ENCODE assay signal across 1 cellular context in the genomic region with DNA sequence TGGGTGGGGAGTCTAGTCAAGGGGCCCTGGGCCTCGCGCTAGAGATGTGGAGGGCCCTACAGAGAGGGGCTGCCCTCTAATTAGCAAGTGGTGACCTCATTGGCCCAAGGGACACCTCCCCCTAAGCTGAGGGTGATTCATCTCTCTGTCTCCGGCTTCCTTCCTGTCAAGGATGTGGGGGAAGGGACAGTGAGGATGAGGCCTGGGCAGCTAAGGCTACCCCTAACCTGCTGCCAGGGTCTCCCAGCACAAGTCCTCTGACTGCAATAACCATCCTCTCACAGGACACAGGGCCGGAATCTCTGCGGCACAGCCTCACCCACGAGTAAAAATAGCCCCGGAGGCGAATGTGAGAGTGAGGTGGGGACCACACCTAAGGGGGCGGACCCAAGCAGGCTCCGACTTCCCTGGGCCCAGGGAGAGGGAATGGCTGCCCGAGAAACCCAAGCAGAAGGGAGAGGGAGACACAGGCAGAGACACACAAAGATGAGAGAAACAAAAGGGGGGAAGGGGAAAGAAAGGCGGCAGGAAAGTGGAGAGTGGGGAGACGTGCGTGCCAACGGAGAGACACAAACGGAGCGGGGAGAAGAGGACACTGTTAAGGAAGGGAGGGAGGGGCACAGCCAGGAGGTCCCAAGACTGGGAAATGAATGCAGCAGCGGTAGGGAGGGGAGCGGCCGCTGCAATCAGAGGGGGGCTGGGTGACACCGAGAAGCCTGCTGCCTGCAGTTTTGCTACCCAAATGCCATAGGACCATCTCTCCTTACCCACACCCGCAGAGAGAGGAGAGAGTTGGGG.
TF ChIP-seq lines count a peak whose summit lies in the region.

No MANE protein-coding gene starts in this region.

TF ChIP-seq in K562, 482 proteins besides CTCF, POLR2A, EP300 and RAD21 (continued from another document and continues in another):
- TF ChIP-seq, protein P1, sequence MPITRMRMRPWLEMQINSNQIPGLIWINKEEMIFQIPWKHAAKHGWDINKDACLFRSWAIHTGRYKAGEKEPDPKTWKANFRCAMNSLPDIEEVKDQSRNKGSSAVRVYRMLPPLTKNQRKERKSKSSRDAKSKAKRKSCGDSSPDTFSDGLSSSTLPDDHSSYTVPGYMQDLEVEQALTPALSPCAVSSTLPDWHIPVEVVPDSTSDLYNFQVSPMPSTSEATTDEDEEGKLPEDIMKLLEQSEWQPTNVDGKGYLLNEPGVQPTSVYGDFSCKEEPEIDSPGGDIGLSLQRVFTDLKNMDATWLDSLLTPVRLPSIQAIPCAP (CRISPR knock-in tag; IDR thresholded peaks at IDR 0.05; ENCODE audit: borderline replicate concordance): no peak
- TF ChIP-seq, protein P2, sequence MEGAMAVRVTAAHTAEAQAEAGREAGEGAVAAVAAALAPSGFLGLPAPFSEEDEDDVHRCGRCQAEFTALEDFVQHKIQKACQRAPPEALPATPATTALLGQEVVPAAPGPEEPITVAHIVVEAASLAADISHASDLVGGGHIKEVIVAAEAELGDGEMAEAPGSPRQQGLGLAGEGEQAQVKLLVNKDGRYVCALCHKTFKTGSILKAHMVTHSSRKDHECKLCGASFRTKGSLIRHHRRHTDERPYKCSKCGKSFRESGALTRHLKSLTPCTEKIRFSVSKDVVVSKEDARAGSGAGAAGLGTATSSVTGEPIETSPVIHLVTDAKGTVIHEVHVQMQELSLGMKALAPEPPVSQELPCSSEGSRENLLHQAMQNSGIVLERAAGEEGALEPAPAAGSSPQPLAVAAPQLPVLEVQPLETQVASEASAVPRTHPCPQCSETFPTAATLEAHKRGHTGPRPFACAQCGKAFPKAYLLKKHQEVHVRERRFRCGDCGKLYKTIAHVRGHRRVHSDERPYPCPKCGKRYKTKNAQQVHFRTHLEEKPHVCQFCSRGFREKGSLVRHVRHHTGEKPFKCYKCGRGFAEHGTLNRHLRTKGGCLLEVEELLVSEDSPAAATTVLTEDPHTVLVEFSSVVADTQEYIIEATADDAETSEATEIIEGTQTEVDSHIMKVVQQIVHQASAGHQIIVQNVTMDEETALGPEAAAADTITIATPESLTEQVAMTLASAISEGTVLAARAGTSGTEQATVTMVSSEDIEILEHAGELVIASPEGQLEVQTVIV (CRISPR knock-in tag; IDR thresholded peaks at IDR 0.05; ENCODE audit: borderline replicate concordance): no peak
- peak; percentile 72; the same call in 1 of the 2 replicates for TF ChIP-seq ZNF12 (CRISPR knock-in tag; IDR thresholded peaks at IDR 0.05)
- TF ChIP-seq ATF1 (CRISPR knock-in tag; IDR thresholded peaks at IDR 0.05): no peak
- TF ChIP-seq ATF1 (tag; IDR thresholded peaks at IDR 0.05): peak; percentile 82
- TF ChIP-seq POLR2B (IDR thresholded peaks at IDR 0.05; ENCODE audit: low read depth, partially characterized antibody): peak; percentile 83
- TF ChIP-seq TCF7L2 (IDR thresholded peaks at IDR 0.05; ENCODE audit: low read depth, low read length): no peak
- peak; percentile 57; the same call in 1 of the 2 replicates for TF ChIP-seq BCOR (IDR thresholded peaks at IDR 0.05)
- TF ChIP-seq NUFIP1 (IDR thresholded peaks at IDR 0.05; ENCODE audit: partially characterized antibody): no peak
- peak; percentile 82 for TF ChIP-seq NR2C2 (CRISPR knock-in tag; IDR thresholded peaks at IDR 0.05)
- no peak for TF ChIP-seq NR2C2 (tag; IDR thresholded peaks at IDR 0.05)
- TF ChIP-seq, protein P3, sequence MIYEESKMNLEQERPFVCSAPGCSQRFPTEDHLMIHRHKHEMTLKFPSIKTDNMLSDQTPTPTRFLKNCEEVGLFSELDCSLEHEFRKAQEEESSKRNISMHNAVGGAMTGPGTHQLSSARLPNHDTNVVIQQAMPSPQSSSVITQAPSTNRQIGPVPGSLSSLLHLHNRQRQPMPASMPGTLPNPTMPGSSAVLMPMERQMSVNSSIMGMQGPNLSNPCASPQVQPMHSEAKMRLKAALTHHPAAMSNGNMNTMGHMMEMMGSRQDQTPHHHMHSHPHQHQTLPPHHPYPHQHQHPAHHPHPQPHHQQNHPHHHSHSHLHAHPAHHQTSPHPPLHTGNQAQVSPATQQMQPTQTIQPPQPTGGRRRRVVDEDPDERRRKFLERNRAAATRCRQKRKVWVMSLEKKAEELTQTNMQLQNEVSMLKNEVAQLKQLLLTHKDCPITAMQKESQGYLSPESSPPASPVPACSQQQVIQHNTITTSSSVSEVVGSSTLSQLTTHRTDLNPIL (CRISPR knock-in tag; IDR thresholded peaks at IDR 0.05): no peak
- no peak for TF ChIP-seq MAFG (tag; conservative IDR thresholded peaks at IDR 0.05)
- TF ChIP-seq NR4A1 (CRISPR knock-in tag; IDR thresholded peaks at IDR 0.05): no peak
- TF ChIP-seq NR4A1 (tag; IDR thresholded peaks at IDR 0.05): peak; percentile 37; the same call in 1 of the 2 replicates
- TF ChIP-seq TAF7 (tag; IDR thresholded peaks at IDR 0.05): peak; percentile 86
- TF ChIP-seq ZNF165 (CRISPR knock-in tag; IDR thresholded peaks at IDR 0.05; ENCODE audit: borderline replicate concordance): peak; percentile 81; the same call in 1 of the 2 replicates
- peak; percentile 28 for TF ChIP-seq POU5F1 (IDR thresholded peaks at IDR 0.05; ENCODE audit: borderline replicate concordance, low read depth, low read length, partially characterized antibody)
- no peak for TF ChIP-seq KDM1A (IDR thresholded peaks at IDR 0.05)
- TF ChIP-seq BHLHE40 (IDR thresholded peaks at IDR 0.05; ENCODE audit: low read length): peak; percentile 3; the same call in 1 of the 2 replicates
- no peak for TF ChIP-seq RBM14 (IDR thresholded peaks at IDR 0.05; ENCODE audit: borderline replicate concordance, insufficient read depth, low read depth, low read length)
- no peak for TF ChIP-seq SREBF2 (CRISPR knock-in tag; IDR thresholded peaks at IDR 0.05)
- TF ChIP-seq, protein P4, sequence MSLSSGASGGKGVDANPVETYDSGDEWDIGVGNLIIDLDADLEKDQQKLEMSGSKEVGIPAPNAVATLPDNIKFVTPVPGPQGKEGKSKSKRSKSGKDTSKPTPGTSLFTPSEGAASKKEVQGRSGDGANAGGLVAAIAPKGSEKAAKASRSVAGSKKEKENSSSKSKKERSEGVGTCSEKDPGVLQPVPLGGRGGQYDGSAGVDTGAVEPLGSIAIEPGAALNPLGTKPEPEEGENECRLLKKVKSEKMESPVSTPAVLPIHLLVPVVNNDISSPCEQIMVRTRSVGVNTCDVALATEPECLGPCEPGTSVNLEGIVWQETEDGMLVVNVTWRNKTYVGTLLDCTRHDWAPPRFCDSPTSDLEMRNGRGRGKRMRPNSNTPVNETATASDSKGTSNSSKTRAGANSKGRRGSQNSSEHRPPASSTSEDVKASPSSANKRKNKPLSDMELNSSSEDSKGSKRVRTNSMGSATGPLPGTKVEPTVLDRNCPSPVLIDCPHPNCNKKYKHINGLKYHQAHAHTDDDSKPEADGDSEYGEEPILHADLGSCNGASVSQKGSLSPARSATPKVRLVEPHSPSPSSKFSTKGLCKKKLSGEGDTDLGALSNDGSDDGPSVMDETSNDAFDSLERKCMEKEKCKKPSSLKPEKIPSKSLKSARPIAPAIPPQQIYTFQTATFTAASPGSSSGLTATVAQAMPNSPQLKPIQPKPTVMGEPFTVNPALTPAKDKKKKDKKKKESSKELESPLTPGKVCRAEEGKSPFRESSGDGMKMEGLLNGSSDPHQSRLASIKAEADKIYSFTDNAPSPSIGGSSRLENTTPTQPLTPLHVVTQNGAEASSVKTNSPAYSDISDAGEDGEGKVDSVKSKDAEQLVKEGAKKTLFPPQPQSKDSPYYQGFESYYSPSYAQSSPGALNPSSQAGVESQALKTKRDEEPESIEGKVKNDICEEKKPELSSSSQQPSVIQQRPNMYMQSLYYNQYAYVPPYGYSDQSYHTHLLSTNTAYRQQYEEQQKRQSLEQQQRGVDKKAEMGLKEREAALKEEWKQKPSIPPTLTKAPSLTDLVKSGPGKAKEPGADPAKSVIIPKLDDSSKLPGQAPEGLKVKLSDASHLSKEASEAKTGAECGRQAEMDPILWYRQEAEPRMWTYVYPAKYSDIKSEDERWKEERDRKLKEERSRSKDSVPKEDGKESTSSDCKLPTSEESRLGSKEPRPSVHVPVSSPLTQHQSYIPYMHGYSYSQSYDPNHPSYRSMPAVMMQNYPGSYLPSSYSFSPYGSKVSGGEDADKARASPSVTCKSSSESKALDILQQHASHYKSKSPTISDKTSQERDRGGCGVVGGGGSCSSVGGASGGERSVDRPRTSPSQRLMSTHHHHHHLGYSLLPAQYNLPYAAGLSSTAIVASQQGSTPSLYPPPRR (CRISPR knock-in tag; IDR thresholded peaks at IDR 0.05; ENCODE audit: borderline replicate concordance): peak; percentile 91; the same call in 1 of the 2 replicates
- TF ChIP-seq STAT5A (IDR thresholded peaks at IDR 0.05; ENCODE audit: borderline replicate concordance, low read length): peak; percentile 59; the same call in 1 of the 2 replicates
- TF ChIP-seq, protein P5, sequence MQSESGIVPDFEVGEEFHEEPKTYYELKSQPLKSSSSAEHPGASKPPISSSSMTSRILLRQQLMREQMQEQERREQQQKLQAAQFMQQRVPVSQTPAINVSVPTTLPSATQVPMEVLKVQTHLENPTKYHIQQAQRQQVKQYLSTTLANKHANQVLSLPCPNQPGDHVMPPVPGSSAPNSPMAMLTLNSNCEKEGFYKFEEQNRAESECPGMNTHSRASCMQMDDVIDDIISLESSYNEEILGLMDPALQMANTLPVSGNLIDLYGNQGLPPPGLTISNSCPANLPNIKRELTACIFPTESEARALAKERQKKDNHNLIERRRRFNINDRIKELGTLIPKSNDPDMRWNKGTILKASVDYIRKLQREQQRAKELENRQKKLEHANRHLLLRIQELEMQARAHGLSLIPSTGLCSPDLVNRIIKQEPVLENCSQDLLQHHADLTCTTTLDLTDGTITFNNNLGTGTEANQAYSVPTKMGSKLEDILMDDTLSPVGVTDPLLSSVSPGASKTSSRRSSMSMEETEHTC (IDR thresholded peaks at IDR 0.05): no peak
- peak; percentile 100 for TF ChIP-seq ETV1 (tag; conservative IDR thresholded peaks at IDR 0.05; ENCODE audit: low read depth)
- TF ChIP-seq ZNF347 (CRISPR knock-in tag; IDR thresholded peaks at IDR 0.05; ENCODE audit: low read depth): 0 out of 2 replicates have a peak, but pooled peaks have one; percentile 6
- TF ChIP-seq, protein P6, sequence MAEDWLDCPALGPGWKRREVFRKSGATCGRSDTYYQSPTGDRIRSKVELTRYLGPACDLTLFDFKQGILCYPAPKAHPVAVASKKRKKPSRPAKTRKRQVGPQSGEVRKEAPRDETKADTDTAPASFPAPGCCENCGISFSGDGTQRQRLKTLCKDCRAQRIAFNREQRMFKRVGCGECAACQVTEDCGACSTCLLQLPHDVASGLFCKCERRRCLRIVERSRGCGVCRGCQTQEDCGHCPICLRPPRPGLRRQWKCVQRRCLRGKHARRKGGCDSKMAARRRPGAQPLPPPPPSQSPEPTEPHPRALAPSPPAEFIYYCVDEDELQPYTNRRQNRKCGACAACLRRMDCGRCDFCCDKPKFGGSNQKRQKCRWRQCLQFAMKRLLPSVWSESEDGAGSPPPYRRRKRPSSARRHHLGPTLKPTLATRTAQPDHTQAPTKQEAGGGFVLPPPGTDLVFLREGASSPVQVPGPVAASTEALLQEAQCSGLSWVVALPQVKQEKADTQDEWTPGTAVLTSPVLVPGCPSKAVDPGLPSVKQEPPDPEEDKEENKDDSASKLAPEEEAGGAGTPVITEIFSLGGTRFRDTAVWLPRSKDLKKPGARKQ (CRISPR knock-in tag; IDR thresholded peaks at IDR 0.05): no peak
- peak; percentile 62; the same call in 1 of the 2 replicates for TF ChIP-seq ZNF707 (CRISPR knock-in tag; conservative IDR thresholded peaks at IDR 0.05)
- TF ChIP-seq MTA1 (IDR thresholded peaks at IDR 0.05; ENCODE audit: borderline replicate concordance): 0 out of 2 replicates have a peak, but pooled peaks have one; percentile 15
- no peak for TF ChIP-seq SP2 (IDR thresholded peaks at IDR 0.05; ENCODE audit: extremely low read depth, low read depth, low read length, poor library complexity, severe bottlenecking)
- TF ChIP-seq ETV5 (CRISPR knock-in tag; IDR thresholded peaks at IDR 0.05; ENCODE audit: low read depth): peak; percentile 99
- TF ChIP-seq, protein P7, sequence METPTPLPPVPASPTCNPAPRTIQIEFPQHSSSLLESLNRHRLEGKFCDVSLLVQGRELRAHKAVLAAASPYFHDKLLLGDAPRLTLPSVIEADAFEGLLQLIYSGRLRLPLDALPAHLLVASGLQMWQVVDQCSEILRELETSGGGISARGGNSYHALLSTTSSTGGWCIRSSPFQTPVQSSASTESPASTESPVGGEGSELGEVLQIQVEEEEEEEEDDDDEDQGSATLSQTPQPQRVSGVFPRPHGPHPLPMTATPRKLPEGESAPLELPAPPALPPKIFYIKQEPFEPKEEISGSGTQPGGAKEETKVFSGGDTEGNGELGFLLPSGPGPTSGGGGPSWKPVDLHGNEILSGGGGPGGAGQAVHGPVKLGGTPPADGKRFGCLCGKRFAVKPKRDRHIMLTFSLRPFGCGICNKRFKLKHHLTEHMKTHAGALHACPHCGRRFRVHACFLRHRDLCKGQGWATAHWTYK (CRISPR knock-in tag; IDR thresholded peaks at IDR 0.05): peak; percentile 19; the same call in 1 of the 2 replicates
- TF ChIP-seq EZH2 (IDR thresholded peaks at IDR 0.05; ENCODE audit: borderline replicate concordance, low read depth, low read length): no peak
- TF ChIP-seq ZNF830 (CRISPR knock-in tag; IDR thresholded peaks at IDR 0.05): 0 out of 2 replicates have a peak, but pooled peaks have one; percentile 18
- peak; percentile 79; the same call in 1 of the 2 replicates for TF ChIP-seq JUNB (CRISPR knock-in tag; conservative IDR thresholded peaks at IDR 0.05)
- peak; percentile 93 for TF ChIP-seq CHD1 (IDR thresholded peaks at IDR 0.05; ENCODE audit: low read length)
- TF ChIP-seq, protein P8, sequence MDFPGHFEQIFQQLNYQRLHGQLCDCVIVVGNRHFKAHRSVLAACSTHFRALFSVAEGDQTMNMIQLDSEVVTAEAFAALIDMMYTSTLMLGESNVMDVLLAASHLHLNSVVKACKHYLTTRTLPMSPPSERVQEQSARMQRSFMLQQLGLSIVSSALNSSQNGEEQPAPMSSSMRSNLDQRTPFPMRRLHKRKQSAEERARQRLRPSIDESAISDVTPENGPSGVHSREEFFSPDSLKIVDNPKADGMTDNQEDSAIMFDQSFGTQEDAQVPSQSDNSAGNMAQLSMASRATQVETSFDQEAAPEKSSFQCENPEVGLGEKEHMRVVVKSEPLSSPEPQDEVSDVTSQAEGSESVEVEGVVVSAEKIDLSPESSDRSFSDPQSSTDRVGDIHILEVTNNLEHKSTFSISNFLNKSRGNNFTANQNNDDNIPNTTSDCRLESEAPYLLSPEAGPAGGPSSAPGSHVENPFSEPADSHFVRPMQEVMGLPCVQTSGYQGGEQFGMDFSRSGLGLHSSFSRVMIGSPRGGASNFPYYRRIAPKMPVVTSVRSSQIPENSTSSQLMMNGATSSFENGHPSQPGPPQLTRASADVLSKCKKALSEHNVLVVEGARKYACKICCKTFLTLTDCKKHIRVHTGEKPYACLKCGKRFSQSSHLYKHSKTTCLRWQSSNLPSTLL (IDR thresholded peaks at IDR 0.05): no peak
- TF ChIP-seq MTF1 (CRISPR knock-in tag; IDR thresholded peaks at IDR 0.05; ENCODE audit: borderline replicate concordance): 0 out of 2 replicates have a peak, but pooled peaks have one; percentile 34
- TF ChIP-seq PML (IDR thresholded peaks at IDR 0.05; ENCODE audit: low read length): peak; percentile 65; the same call in 1 of the 2 replicates
